Comparison of ENCODE assay signal across 8 cellular contexts in the genomic region with DNA sequence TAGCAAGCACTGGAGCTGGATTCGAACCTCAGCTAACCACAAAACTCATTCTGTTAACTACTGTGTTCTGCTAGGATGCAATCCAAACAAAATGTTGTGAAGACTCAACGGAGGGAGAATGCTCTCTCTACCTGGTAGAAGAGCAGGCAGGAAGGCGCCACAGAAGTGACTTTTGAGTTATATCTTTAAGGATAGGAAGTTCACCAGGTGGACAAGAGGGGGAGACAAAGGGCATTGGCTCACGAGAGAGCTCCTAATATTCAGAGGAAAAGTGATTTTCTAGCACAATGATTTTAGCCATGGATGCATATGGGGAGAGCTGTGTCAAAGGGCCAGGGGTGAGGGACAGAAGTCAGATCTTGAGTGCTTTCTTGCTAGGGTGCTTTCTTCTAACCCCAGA.
DNase-seq lines count a peak whose midpoint lies in the region; ATAC-seq and TF ChIP-seq lines count a peak whose summit lies in the region.

No MANE protein-coding gene starts in this region.

- H3K9ac ChIP-seq in OCI-LY1 (ENCODE audit: low read length) = no peak overlapping the region

- peak; percentile 86 for TF ChIP-seq CTCF in OCI-LY1 (IDR thresholded peaks at IDR 0.05; ENCODE audit: low read length)
- peak; percentile 43 for TF ChIP-seq CTCF in fibroblast of pulmonary artery (IDR thresholded peaks at IDR 0.05; ENCODE audit: low read length, missing control alignments)
- no peak for TF ChIP-seq CTCF in omental fat pad (IDR thresholded peaks at IDR 0.05)

- H3K27me3 ChIP-seq in OCI-LY1 (ENCODE audit: insufficient read depth, low read length) = no peaks in the 10 kb centered on the region
- no peaks in the 10 kb centered on the region for H3K27me3 ChIP-seq in effector memory CD4-positive, alpha-beta T cell (replicated peaks; ENCODE audit: control insufficient read depth, insufficient read depth, low read length, poor library complexity, severe bottlenecking)

- ATAC-seq in omental fat pad (ENCODE audit: low FRiP score) = no peak

- DNase-seq in A172 (ENCODE audit: low spot score) = peak; percentile 21
- peak; percentile 19 for DNase-seq in ELF-1 (ENCODE audit: low read depth, low spot score)
- peak; percentile 14 for DNase-seq in fibroblast of pulmonary artery (ENCODE audit: low read depth)
- DNase-seq in omental fat pad (ENCODE audit: low spot score) = no peak
- DNase-seq in NCI-H187 treated with DMSO at 0.1 percent for 48 hours (lab: John Stamatoyannopoulos, UW) = no peak
- DNase-seq in activated naive CD4-positive, alpha-beta T cell (lab: John Stamatoyannopoulos, UW) = no peak
- DNase-seq in effector memory CD4-positive, alpha-beta T cell = no peak

- no peak overlapping the region for H3K4me3 ChIP-seq in OCI-LY1 (ENCODE audit: low read depth, low read length, poor library complexity, severe bottlenecking)
- no peak overlapping the region for H3K4me3 ChIP-seq in fibroblast of pulmonary artery (replicated peaks; ENCODE audit: low read depth, low read length)
- no peak overlapping the region for H3K4me3 ChIP-seq in effector memory CD4-positive, alpha-beta T cell (ENCODE audit: insufficient read depth, low read depth, low read length, poor library complexity, severe bottlenecking)

- no peak overlapping the region for H2AFZ ChIP-seq in OCI-LY1 (ENCODE audit: low read length)

- no peaks in the 10 kb centered on the region for H3K9me2 ChIP-seq in OCI-LY1 (ENCODE audit: low read depth, low read length)

- H3K36me3 ChIP-seq in OCI-LY1 (ENCODE audit: insufficient read depth, low read length) = no peaks in the 10 kb centered on the region
- no peaks in the 10 kb centered on the region for H3K36me3 ChIP-seq in effector memory CD4-positive, alpha-beta T cell (ENCODE audit: control insufficient read depth, insufficient read depth, low read length)

- peaks cover 3% of the 10 kb centered on the region for H3K4me1 ChIP-seq in OCI-LY1 (ENCODE audit: insufficient read depth, low read length, severe bottlenecking)
- no peaks in the 10 kb centered on the region for H3K4me1 ChIP-seq in effector memory CD4-positive, alpha-beta T cell (ENCODE audit: control insufficient read depth, insufficient read depth, low read length, poor library complexity, severe bottlenecking)

- H3K27ac ChIP-seq in OCI-LY1 (ENCODE audit: low read depth, low read length, poor library complexity, severe bottlenecking) = no peak overlapping the region
- H3K27ac ChIP-seq in effector memory CD4-positive, alpha-beta T cell (ENCODE audit: insufficient read depth, low read length, poor library complexity, severe bottlenecking) = no peak overlapping the region

- no peaks in the 10 kb centered on the region for H3F3A ChIP-seq in OCI-LY1 (ENCODE audit: insufficient read depth, low read length)

- no peaks in the 10 kb centered on the region for H4K20me1 ChIP-seq in OCI-LY1 (ENCODE audit: insufficient read depth, low read length)

- H3K79me2 ChIP-seq in OCI-LY1 (ENCODE audit: insufficient read depth, low read length) = no peaks in the 10 kb centered on the region

- H3K9me3 ChIP-seq in OCI-LY1 (ENCODE audit: low read length) = no peaks in the 10 kb centered on the region
- no peaks in the 10 kb centered on the region for H3K9me3 ChIP-seq in effector memory CD4-positive, alpha-beta T cell (ENCODE audit: control insufficient read depth, low read length)

- H3K4me2 ChIP-seq in OCI-LY1 (ENCODE audit: low read length) = no peak overlapping the region

Comparison
In these comparisons a context has a peak if more than half of its experiments do, and no peak if none do; other contexts are left out.
1. DNase-seq: peak in A172 (single experiment), ELF-1 (single experiment) and fibroblast of pulmonary artery (single experiment); none in omental fat pad (single experiment), NCI-H187 treated with DMSO at 0.1 percent for 48 hours (single experiment), activated naive CD4-positive, alpha-beta T cell (0 of 4) and effector memory CD4-positive, alpha-beta T cell (0 of 3).
2. CTCF ChIP-seq: peak in OCI-LY1 (single experiment) and fibroblast of pulmonary artery (single experiment); none in omental fat pad (0 of 3).